ENCODE assay signal across 1 cellular context in genomic region chr12:19681007-19681406, GRCh38.
TF ChIP-seq lines count a peak whose summit lies in the region.

No MANE protein-coding gene starts in this region.

TF ChIP-seq in IMR-90, 13 proteins besides CTCF, POLR2A, EP300 and RAD21 (continued from another document):
- TF ChIP-seq USF2 (IDR thresholded peaks at IDR 0.05; ENCODE audit: low read depth, low read length) (no peak), RCOR1 (IDR thresholded peaks at IDR 0.05; ENCODE audit: insufficient replicate concordance, low read length) (no peak), CEBPB (IDR thresholded peaks at IDR 0.05; ENCODE audit: low read depth, low read length) (no peak), FOS (IDR thresholded peaks at IDR 0.05; ENCODE audit: low read depth, low read length) (no peak)
TF ChIP-seq in IMR-90: peak in this region for 0.
